Comparison of ENCODE assay signal across 1 cellular context in the genomic region with DNA sequence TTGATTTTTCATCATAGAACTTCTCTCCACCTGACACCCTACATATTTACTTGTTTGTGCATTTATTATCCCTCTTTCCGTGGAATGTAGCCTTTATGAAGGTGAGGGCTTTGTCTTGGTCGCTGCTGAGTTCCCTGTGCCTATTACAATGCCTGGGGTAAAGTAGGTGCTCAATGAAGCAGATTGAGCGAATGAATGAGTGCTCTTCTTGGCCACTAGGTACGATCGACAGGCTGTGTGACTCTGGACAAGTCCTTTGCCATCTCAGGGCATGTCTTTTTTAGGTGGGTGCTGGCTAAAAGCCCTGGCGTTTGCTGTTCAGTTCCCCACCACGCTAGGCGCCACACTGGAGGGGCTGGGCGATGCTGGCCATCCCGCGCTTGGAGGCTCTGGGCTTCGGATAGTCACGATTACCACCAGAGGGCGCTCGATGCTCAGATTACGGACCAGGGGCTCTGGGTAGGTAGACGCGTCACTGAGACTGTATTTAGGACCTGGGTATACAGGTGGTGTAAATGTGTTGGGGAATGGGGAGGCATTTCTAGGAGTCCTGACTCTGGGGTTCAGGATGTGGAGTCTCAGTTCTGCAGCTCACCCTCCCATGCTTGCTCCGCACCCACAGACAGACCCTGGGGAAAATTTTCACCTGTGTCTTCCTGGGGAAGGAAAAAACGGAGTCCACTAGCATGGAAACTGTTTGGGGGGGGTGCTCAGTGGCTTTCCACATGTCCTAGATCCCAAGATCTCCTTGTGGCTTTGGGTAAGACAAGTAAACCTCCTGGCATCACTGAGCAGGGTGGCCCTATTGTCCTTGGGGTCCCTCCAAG.
TF ChIP-seq lines count a peak whose summit lies in the region.

No MANE protein-coding gene starts in this region.

TF ChIP-seq in HCT116, 20 proteins besides CTCF, POLR2A, EP300 and RAD21 (continued from another document):
- TF ChIP-seq, protein P1, sequence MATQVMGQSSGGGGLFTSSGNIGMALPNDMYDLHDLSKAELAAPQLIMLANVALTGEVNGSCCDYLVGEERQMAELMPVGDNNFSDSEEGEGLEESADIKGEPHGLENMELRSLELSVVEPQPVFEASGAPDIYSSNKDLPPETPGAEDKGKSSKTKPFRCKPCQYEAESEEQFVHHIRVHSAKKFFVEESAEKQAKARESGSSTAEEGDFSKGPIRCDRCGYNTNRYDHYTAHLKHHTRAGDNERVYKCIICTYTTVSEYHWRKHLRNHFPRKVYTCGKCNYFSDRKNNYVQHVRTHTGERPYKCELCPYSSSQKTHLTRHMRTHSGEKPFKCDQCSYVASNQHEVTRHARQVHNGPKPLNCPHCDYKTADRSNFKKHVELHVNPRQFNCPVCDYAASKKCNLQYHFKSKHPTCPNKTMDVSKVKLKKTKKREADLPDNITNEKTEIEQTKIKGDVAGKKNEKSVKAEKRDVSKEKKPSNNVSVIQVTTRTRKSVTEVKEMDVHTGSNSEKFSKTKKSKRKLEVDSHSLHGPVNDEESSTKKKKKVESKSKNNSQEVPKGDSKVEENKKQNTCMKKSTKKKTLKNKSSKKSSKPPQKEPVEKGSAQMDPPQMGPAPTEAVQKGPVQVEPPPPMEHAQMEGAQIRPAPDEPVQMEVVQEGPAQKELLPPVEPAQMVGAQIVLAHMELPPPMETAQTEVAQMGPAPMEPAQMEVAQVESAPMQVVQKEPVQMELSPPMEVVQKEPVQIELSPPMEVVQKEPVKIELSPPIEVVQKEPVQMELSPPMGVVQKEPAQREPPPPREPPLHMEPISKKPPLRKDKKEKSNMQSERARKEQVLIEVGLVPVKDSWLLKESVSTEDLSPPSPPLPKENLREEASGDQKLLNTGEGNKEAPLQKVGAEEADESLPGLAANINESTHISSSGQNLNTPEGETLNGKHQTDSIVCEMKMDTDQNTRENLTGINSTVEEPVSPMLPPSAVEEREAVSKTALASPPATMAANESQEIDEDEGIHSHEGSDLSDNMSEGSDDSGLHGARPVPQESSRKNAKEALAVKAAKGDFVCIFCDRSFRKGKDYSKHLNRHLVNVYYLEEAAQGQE (IDR thresholded peaks at IDR 0.05; ENCODE audit: low read depth) = no peak
- no peak for TF ChIP-seq CEBPB (IDR thresholded peaks at IDR 0.05; ENCODE audit: low read depth)
